ENCODE assay signal across 1 cellular context in genomic region chr7:72751978-72752377, GRCh38.
TF ChIP-seq lines count a peak whose summit lies in the region.

No MANE protein-coding gene starts in this region.

TF ChIP-seq in SK-N-SH treated with all-trans-retinoic acid at 6 μM for 48 hours, 23 proteins besides CTCF, POLR2A, EP300 and RAD21 (continued from another document):
- TF ChIP-seq ZNF8 (CRISPR knock-in tag; IDR thresholded peaks at IDR 0.05): no peak
- TF ChIP-seq ZC3H10 (CRISPR knock-in tag; IDR thresholded peaks at IDR 0.05): no peak
- no peak for TF ChIP-seq SNAI2 (CRISPR knock-in tag; IDR thresholded peaks at IDR 0.05)
- TF ChIP-seq ARNTL (CRISPR knock-in tag; IDR thresholded peaks at IDR 0.05; ENCODE audit: borderline replicate concordance, low read depth): no peak
- no peak for TF ChIP-seq PATZ1 (CRISPR knock-in tag; IDR thresholded peaks at IDR 0.05; ENCODE audit: borderline replicate concordance)
- TF ChIP-seq ZNF70 (CRISPR knock-in tag; IDR thresholded peaks at IDR 0.05): no peak
- TF ChIP-seq CREB5 (CRISPR knock-in tag; IDR thresholded peaks at IDR 0.05; ENCODE audit: low read depth): no peak
- no peak for TF ChIP-seq OSR1 (CRISPR knock-in tag; IDR thresholded peaks at IDR 0.05)
- TF ChIP-seq ISL1 (CRISPR knock-in tag; IDR thresholded peaks at IDR 0.05): no peak
